ENCODE assay signal across 27 cellular contexts in genomic region chr12:129076466-129077325, GRCh38.
"Had no signal": no experiment of that assay in that cellular context is flagged by ENCODE, and none has a peak within 500 bp of the region (broad histone marks: within the 10 kb centered on the region; RNA-seq: fewer than 3 reads in every experiment).

No MANE protein-coding gene starts in this region.

- H3K36me3 ChIP-seq: adrenal gland, ascending aorta, brain microvascular endothelial cell, esophagus muscularis mucosa, pancreas, right lobe of liver, transverse colon, uterus had no signal

- H3K27me3 ChIP-seq: adrenal gland, ascending aorta, brain microvascular endothelial cell, pancreas, right lobe of liver, transverse colon, uterus had no signal

- H3K4me1 ChIP-seq: adrenal gland, ascending aorta, esophagus muscularis mucosa, pancreas, right lobe of liver, transverse colon, uterus had no signal

- H3K9me3 Mint-ChIP-seq: natural killer cell had no signal

- H3K4me3 ChIP-seq: adrenal gland, ascending aorta, esophagus muscularis mucosa, pancreas, right lobe of liver, skin epidermis, transverse colon, uterus had no signal

- DNase-seq: activated CD4-positive, alpha-beta T cell treated with anti-CD3 and anti-CD28 coated beads for 36 hours; activated CD4-positive, alpha-beta T cell treated with anti-CD3 and anti-CD28 coated beads, Interleukin-2, amount 50 U/mL, for 4 hours; activated CD8-positive, alpha-beta memory T cell treated with anti-CD3 and anti-CD28 coated beads, Interleukin-2, amount 50 U/mL, for 48 hours; activated naive CD4-positive, alpha-beta T cell; activated T-cell treated with anti-CD3 and anti-CD28 coated beads, Interleukin-2, amount 50 U/mL, for 4 hours; brain microvascular endothelial cell; central memory CD4-positive, alpha-beta T cell; effector memory CD4-positive, alpha-beta T cell; hippocampal formation; left ventricle myocardium superior; mammary epithelial cell; midbrain; natural killer cell; pancreas; right lobe of liver; stimulated activated CD4-positive, alpha-beta T cell treated with anti-CD3 and anti-CD28 coated beads, Interleukin-2, amount 100 ng/mL, for 24 hours; T-helper 9 cell; transverse colon; uterus had no signal

- H3K9me3 ChIP-seq: adrenal gland, ascending aorta, esophagus muscularis mucosa, pancreas, right lobe of liver, transverse colon, uterus had no signal

- H3K4me3 Mint-ChIP-seq: activated CD4-positive, alpha-beta T cell treated with anti-CD3 and anti-CD28 coated beads for 36 hours; activated naive CD8-positive, alpha-beta T cell; activated T-cell treated with anti-CD3 and anti-CD28 coated beads, Interleukin-2, amount 50 U/mL, for 4 hours; natural killer cell; stimulated activated effector memory CD8-positive, alpha-beta T cell treated with anti-CD3 and anti-CD28 coated beads, Interleukin-12 subunit alpha, Interleukin-12 subunit beta, amount 100 ng/mL, for 72 hours; WTC11 had no signal

- ATAC-seq: activated CD4-positive, alpha-beta T cell treated with anti-CD3 and anti-CD28 coated beads for 36 hours; activated T-cell treated with anti-CD3 and anti-CD28 coated beads, Interleukin-2, amount 50 U/mL, for 4 hours; left ventricle myocardium superior; natural killer cell; pancreas; right lobe of liver; stimulated activated effector memory CD8-positive, alpha-beta T cell treated with anti-CD3 and anti-CD28 coated beads, Interleukin-12 subunit alpha, Interleukin-12 subunit beta, amount 100 ng/mL, for 72 hours; WTC11 had no signal

- H3K27ac ChIP-seq: adrenal gland, ascending aorta, brain microvascular endothelial cell, esophagus muscularis mucosa, pancreas, right lobe of liver, skin epidermis, transverse colon, uterus had no signal

- H3K36me3 Mint-ChIP-seq: activated naive CD8-positive, alpha-beta T cell; natural killer cell; stimulated activated effector memory CD8-positive, alpha-beta T cell treated with anti-CD3 and anti-CD28 coated beads, Interleukin-12 subunit alpha, Interleukin-12 subunit beta, amount 100 ng/mL, for 72 hours had no signal

- H3K4me1 Mint-ChIP-seq: activated CD4-positive, alpha-beta T cell treated with anti-CD3 and anti-CD28 coated beads for 36 hours; natural killer cell; stimulated activated effector memory CD8-positive, alpha-beta T cell treated with anti-CD3 and anti-CD28 coated beads, Interleukin-12 subunit alpha, Interleukin-12 subunit beta, amount 100 ng/mL, for 72 hours; WTC11 had no signal

- H3K27ac Mint-ChIP-seq: activated CD4-positive, alpha-beta T cell treated with anti-CD3 and anti-CD28 coated beads for 36 hours; activated naive CD8-positive, alpha-beta T cell; activated T-helper 2 cell treated with anti-CD3 and anti-CD28 coated beads, Interferon-gamma antibody, Interleukin-2, Interleukin-4, amounts not matched to agents 10 μg/mL and 5 μg/mL and 100 μg/mL, durations not matched to agents 14 hours and 24 hours and 36 hours; natural killer cell; stimulated activated effector memory CD8-positive, alpha-beta T cell treated with anti-CD3 and anti-CD28 coated beads, Interleukin-12 subunit alpha, Interleukin-12 subunit beta, amount 100 ng/mL, for 72 hours; WTC11 had no signal

- H3K27me3 Mint-ChIP-seq: activated CD4-positive, alpha-beta T cell treated with anti-CD3 and anti-CD28 coated beads for 36 hours had no signal
